In genomic region chr1:220896088-220896487, GRCh38 we compare ENCODE assay signal across 22 cellular contexts. TPM values are rescaled to one million over a fixed set of nuclear protein-coding genes. Genes with fewer than 3 reads are reported as not detected.
DNase-seq lines count a peak whose midpoint lies in the region; ATAC-seq and TF ChIP-seq lines count a peak whose summit lies in the region.
"Had no signal": no experiment of that assay in that cellular context is flagged by ENCODE, and none has a peak within 500 bp of the region (broad histone marks: within the 10 kb centered on the region; RNA-seq: fewer than 3 reads in every experiment).

No MANE protein-coding gene starts in this region.

- no peaks in the 10 kb centered on the region for H3K36me3 Mint-ChIP-seq in T-helper 2 cell treated with Interferon-gamma antibody and Interleukin-4, amounts not matched to agents 5 μg/mL and 100 μg/mL, for 36 hours (ENCODE audit: low read depth)
- H3K36me3 Mint-ChIP-seq in activated CD8-positive, alpha-beta T cell treated with anti-CD3 and anti-CD28 coated beads, Interleukin-2, amount 10 ng/mL, durations not matched to agents 7 days and 5 days (ENCODE audit: low read depth): peaks cover 12% of the 10 kb centered on the region
- H3K36me3 Mint-ChIP-seq: CD8-positive, alpha-beta memory T cell had no signal

- peak overlapping the region; percentile 16 for H3K4me3 ChIP-seq in iPS-15b (ENCODE audit: low read depth, low read length)
- H3K4me3 ChIP-seq in rectal smooth muscle tissue (ENCODE audit: low read length): peak overlapping the region; percentile 15
- H3K4me3 ChIP-seq in effector memory CD4-positive, alpha-beta T cell (ENCODE audit: insufficient read depth, low read depth, low read length, poor library complexity, severe bottlenecking): no peak overlapping the region
- H3K4me3 ChIP-seq: Peyer's patch, SJCRH30 had no signal

- POLR2A ChIA-PET in HEK293T (lab: Yijun Ruan, JAX): no interaction called here
- POLR2A ChIA-PET in activated CD8-positive, alpha-beta T cell treated with anti-CD3 and anti-CD28 coated beads, Interleukin-2, amount 10 ng/mL, durations not matched to agents 7 days and 5 days (lab: Charles Lee): no interaction called here

- H3K36me3 ChIP-seq in ES-I3 (ENCODE audit: insufficient read depth, low read length) (no peaks in the 10 kb centered on the region), iPS-15b (ENCODE audit: control insufficient read depth, insufficient read depth, low read length) (no peaks in the 10 kb centered on the region), rectal smooth muscle tissue (ENCODE audit: control insufficient read depth, insufficient read depth, low read length) (no peaks in the 10 kb centered on the region)
- H3K36me3 ChIP-seq in effector memory CD4-positive, alpha-beta T cell (ENCODE audit: control insufficient read depth, insufficient read depth, low read length): no peaks in the 10 kb centered on the region
- H3K36me3 ChIP-seq: Peyer's patch, SJCRH30 had no signal

- no peak overlapping the region for H3K4me3 Mint-ChIP-seq in T-helper 2 cell treated with Interferon-gamma antibody and Interleukin-4, amounts not matched to agents 5 μg/mL and 100 μg/mL, for 36 hours
- no peak overlapping the region for H3K4me3 Mint-ChIP-seq in activated CD8-positive, alpha-beta T cell treated with anti-CD3 and anti-CD28 coated beads, Interleukin-2, amount 10 ng/mL, durations not matched to agents 7 days and 5 days
- H3K4me3 Mint-ChIP-seq: CD8-positive, alpha-beta memory T cell; HFFc6 had no signal

- DNase-seq in HEK293T (ENCODE audit: extremely low spot score): no peak
- no peak for DNase-seq in T-helper 2 cell treated with Interferon-gamma antibody and Interleukin-4, amounts not matched to agents 5 μg/mL and 100 μg/mL, for 36 hours (ENCODE audit: low spot score)
- no peak for DNase-seq in activated CD8-positive, alpha-beta T cell treated with anti-CD3 and anti-CD28 coated beads, Interleukin-2, amount 10 ng/mL, durations not matched to agents 7 days and 5 days
- DNase-seq in effector memory CD4-positive, alpha-beta T cell: no peak
- DNase-seq: Calu3; CD8-positive, alpha-beta memory T cell; DMS153; HFFc6; Karpas-422; NCI-H1105 treated with DMSO at 0.1 percent for 48 hours; NCI-H1694; NCI-H2081; NCI-H2171; NCI-H524 treated with DMSO at 0.1 percent for 48 hours; NCI-H82; Peyer's patch; SJCRH30 had no signal

- H3K27me3 ChIP-seq in iPS-15b (ENCODE audit: control insufficient read depth, insufficient read depth, low read length): peaks cover 82% of the 10 kb centered on the region
- H3K27me3 ChIP-seq in rectal smooth muscle tissue (ENCODE audit: control insufficient read depth, insufficient read depth, low read length): peaks cover 11% of the 10 kb centered on the region
- peaks cover 15% of the 10 kb centered on the region for H3K27me3 ChIP-seq in effector memory CD4-positive, alpha-beta T cell (replicated peaks; ENCODE audit: control insufficient read depth, insufficient read depth, low read length, poor library complexity, severe bottlenecking)
- H3K27me3 ChIP-seq: SJCRH30 had no signal

- peak overlapping the region; percentile 88 for H3K27ac ChIP-seq in rectal smooth muscle tissue (ENCODE audit: low read depth, low read length)
- H3K27ac ChIP-seq in effector memory CD4-positive, alpha-beta T cell (ENCODE audit: insufficient read depth, low read length, poor library complexity, severe bottlenecking): no peak overlapping the region
- H3K27ac ChIP-seq: C4-2B, Peyer's patch, SJCRH30 had no signal

- peaks cover 13% of the 10 kb centered on the region for H3K4me1 Mint-ChIP-seq in T-helper 2 cell treated with Interferon-gamma antibody and Interleukin-4, amounts not matched to agents 5 μg/mL and 100 μg/mL, for 36 hours (ENCODE audit: low read depth)
- no peaks in the 10 kb centered on the region for H3K4me1 Mint-ChIP-seq in activated CD8-positive, alpha-beta T cell treated with anti-CD3 and anti-CD28 coated beads, Interleukin-2, amount 10 ng/mL, durations not matched to agents 7 days and 5 days (ENCODE audit: low read depth)

- ATAC-seq in HG02642 (IDR thresholded peaks at IDR 0.05; ENCODE audit: poor library complexity, unreplicated experiment): no peak
- ATAC-seq in activated CD8-positive, alpha-beta T cell treated with anti-CD3 and anti-CD28 coated beads, Interleukin-2, amount 10 ng/mL, durations not matched to agents 7 days and 5 days: no peak

- H3K9me3 ChIP-seq in ES-I3 (ENCODE audit: control insufficient read depth, insufficient read depth, low read length) (no peaks in the 10 kb centered on the region; the same call in 1 of the 2 replicates), iPS-15b (ENCODE audit: control insufficient read depth, insufficient read depth, low read length) (no peaks in the 10 kb centered on the region)
- no peaks in the 10 kb centered on the region for H3K9me3 ChIP-seq in effector memory CD4-positive, alpha-beta T cell (ENCODE audit: control insufficient read depth, low read length)

- peaks cover 48% of the 10 kb centered on the region for H3K27me3 Mint-ChIP-seq in T-helper 2 cell treated with Interferon-gamma antibody and Interleukin-4, amounts not matched to agents 5 μg/mL and 100 μg/mL, for 36 hours (ENCODE audit: low read depth)
- peaks cover 37% of the 10 kb centered on the region for H3K27me3 Mint-ChIP-seq in activated CD8-positive, alpha-beta T cell treated with anti-CD3 and anti-CD28 coated beads, Interleukin-2, amount 10 ng/mL, durations not matched to agents 7 days and 5 days (ENCODE audit: low read depth)

- H3K9ac ChIP-seq in ES-I3 (ENCODE audit: low read depth, low read length) (peak overlapping the region; percentile 27; the same call in 1 of the 2 replicates), iPS-15b (ENCODE audit: low read depth, low read length) (no peak overlapping the region), rectal smooth muscle tissue (ENCODE audit: low read length) (no peak overlapping the region)

- CTCF ChIA-PET in HEK293T (lab: Yijun Ruan, JAX): no interaction called here
- CTCF ChIA-PET in activated CD8-positive, alpha-beta T cell treated with anti-CD3 and anti-CD28 coated beads, Interleukin-2, amount 10 ng/mL, durations not matched to agents 7 days and 5 days (lab: Charles Lee): no interaction called here

- H3K27ac Mint-ChIP-seq in T-helper 2 cell treated with Interferon-gamma antibody and Interleukin-4, amounts not matched to agents 5 μg/mL and 100 μg/mL, for 36 hours: no peak overlapping the region
- no peak overlapping the region for H3K27ac Mint-ChIP-seq in activated CD8-positive, alpha-beta T cell treated with anti-CD3 and anti-CD28 coated beads, Interleukin-2, amount 10 ng/mL, durations not matched to agents 7 days and 5 days
- H3K27ac Mint-ChIP-seq: CD8-positive, alpha-beta memory T cell; HFFc6 had no signal

- H3K9me3 Mint-ChIP-seq in T-helper 2 cell treated with Interferon-gamma antibody and Interleukin-4, amounts not matched to agents 5 μg/mL and 100 μg/mL, for 36 hours: no peaks in the 10 kb centered on the region
- H3K9me3 Mint-ChIP-seq in activated CD8-positive, alpha-beta T cell treated with anti-CD3 and anti-CD28 coated beads, Interleukin-2, amount 10 ng/mL, durations not matched to agents 7 days and 5 days (ENCODE audit: insufficient read depth): peaks cover 4% of the 10 kb centered on the region

- H3K4me1 ChIP-seq in ES-I3 (ENCODE audit: insufficient read depth, low read length) (peaks cover 21% of the 10 kb centered on the region; the same call in 1 of the 2 replicates), iPS-15b (ENCODE audit: control insufficient read depth, insufficient read depth, low read length) (no peaks in the 10 kb centered on the region), rectal smooth muscle tissue (ENCODE audit: control insufficient read depth, insufficient read depth, low read length) (peaks cover 8% of the 10 kb centered on the region)
- H3K4me1 ChIP-seq in effector memory CD4-positive, alpha-beta T cell (ENCODE audit: control insufficient read depth, insufficient read depth, low read length, poor library complexity, severe bottlenecking): no peaks in the 10 kb centered on the region
- H3K4me1 ChIP-seq: SJCRH30 had no signal

TF ChIP-seq in HEK293T, 16 proteins besides CTCF, POLR2A, EP300 and RAD21:
- TF ChIP-seq L3MBTL2 (conservative IDR thresholded peaks at IDR 0.05): peak; percentile 22; the same call in 1 of the 2 replicates
- no peak for TF ChIP-seq ZNF384 (IDR thresholded peaks at IDR 0.05)

RNA-seq across cellular contexts. Expression of gene HLX, which starts 16.8 kb away (rescaled TPM):
- not detected for total RNA-seq in activated CD8-positive, alpha-beta T cell treated with anti-CD3 and anti-CD28 coated beads, Interleukin-2, amount 10 ng/mL, durations not matched to agents 7 days and 5 days
- total RNA-seq: CD8-positive, alpha-beta memory T cell had no signal
